Comparison of ENCODE assay signal across 14 cellular contexts in the genomic region with DNA sequence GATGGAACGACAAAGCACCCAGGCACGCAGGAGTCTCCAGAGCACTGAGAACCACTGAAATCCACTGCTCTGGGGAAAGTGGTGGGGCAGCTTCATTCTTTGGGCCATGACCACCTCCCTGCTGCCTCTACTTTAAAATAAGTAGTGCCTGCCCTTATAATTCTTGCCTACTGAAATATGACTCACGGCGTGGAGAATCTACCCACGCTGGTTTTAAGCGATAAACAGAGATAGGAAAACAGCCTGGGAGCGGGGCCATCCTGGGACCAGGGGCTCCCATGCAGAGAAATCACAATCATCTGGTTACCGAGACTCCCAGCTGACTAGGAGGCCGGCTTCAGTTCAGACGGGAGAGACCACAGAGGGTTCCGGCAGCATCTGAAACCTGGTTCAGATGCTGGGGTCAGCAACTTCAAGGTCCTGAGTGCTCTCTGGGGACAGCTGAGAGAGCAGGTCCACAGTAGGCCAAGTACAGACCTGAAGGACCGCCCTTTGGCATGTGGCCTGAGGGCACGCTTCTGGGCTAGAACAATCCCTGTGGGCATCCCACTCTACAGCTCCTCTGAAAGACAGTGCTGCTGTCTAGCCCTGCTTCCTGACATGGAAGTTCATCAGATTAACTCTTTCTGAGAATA.
"Had no signal": no experiment of that assay in that cellular context is flagged by ENCODE, and none has a peak within 500 bp of the region (broad histone marks: within the 10 kb centered on the region; RNA-seq: fewer than 3 reads in every experiment).

No MANE protein-coding gene starts in this region.

- ATAC-seq: activated CD8-positive, alpha-beta T cell treated with anti-CD3 and anti-CD28 coated beads, Interleukin-2, amount 10 ng/mL, durations not matched to agents 7 days and 5 days; activated T-helper 17 cell treated with anti-CD3 and anti-CD28 coated beads, Interleukin-2, amount 50 U/mL, for 72 hours; esophagus mucosa had no signal

- H3K4me3 ChIP-seq: adrenal gland, pancreas, stomach, tibial artery had no signal

- FAIRE-seq: pancreas had no signal

- H3K27ac ChIP-seq: tibial artery had no signal

- DNase-seq: activated CD4-positive, alpha-beta T cell treated with anti-CD3 and anti-CD28 coated beads for 4 hours; activated CD8-positive, alpha-beta memory T cell treated with anti-CD3 and anti-CD28 coated beads, Interleukin-2, amount 50 U/mL, for 48 hours; activated CD8-positive, alpha-beta T cell treated with anti-CD3 and anti-CD28 coated beads, Interleukin-2, amount 10 ng/mL, durations not matched to agents 7 days and 5 days; mammary epithelial cell; pancreas; SIG-M5; stimulated activated CD4-positive, alpha-beta T cell treated with anti-CD3 and anti-CD28 coated beads, Interleukin-4, amount 100 ng/mL, for 4 hours; stomach; SW 1271; T1000; tibial artery had no signal

- H3K27me3 ChIP-seq: adrenal gland, pancreas, stomach, tibial artery had no signal

- H3K9me3 ChIP-seq: adrenal gland, pancreas, stomach, tibial artery had no signal
